7 cellular contexts compared by ENCODE assay signal in the genomic region with DNA sequence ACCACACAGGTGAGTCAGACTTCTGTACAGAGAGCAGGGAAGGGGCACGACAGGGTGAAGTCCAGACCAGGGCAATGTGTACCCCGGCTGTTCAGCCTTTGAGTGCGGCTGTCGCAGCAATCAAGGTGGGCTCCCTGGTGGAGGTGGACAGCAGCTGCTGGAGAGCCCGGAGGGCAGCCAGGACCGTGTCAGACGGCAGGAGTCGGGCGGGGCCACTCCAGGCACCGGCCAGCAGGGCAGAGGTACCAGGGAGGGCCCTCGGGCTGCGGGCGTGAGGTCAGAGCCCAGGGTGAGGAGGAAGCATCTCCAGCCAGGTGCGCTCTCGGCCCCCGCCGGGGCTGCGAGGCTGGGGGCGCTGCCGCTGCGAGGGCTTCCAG. TPM values are rescaled to one million over a fixed set of nuclear protein-coding genes. Genes with fewer than 3 reads are reported as not detected.
DNase-seq lines count a peak whose midpoint lies in the region; ATAC-seq lines count a peak whose summit lies in the region.

No MANE protein-coding gene starts in this region.

- no peaks in the 10 kb centered on the region for H3K9me3 Mint-ChIP-seq in activated T-helper 17 cell treated with anti-CD3 and anti-CD28 coated beads, Interleukin-2, amount 50 U/mL, for 72 hours

- H3K36me3 Mint-ChIP-seq in activated T-helper 17 cell treated with anti-CD3 and anti-CD28 coated beads, Interleukin-2, amount 50 U/mL, for 72 hours (ENCODE audit: low read depth) = peaks cover 36% of the 10 kb centered on the region

- peak overlapping the region; percentile 84 for H3K4me3 Mint-ChIP-seq in activated T-helper 17 cell treated with anti-CD3 and anti-CD28 coated beads, Interleukin-2, amount 50 U/mL, for 72 hours

- peak overlapping the region; percentile 73 to 99 (median 96) for H3K27ac ChIP-seq in skin epidermis

- H3K27me3 Mint-ChIP-seq in activated T-helper 17 cell treated with anti-CD3 and anti-CD28 coated beads, Interleukin-2, amount 50 U/mL, for 72 hours = no peaks in the 10 kb centered on the region

- intact Hi-C loops in left ventricle myocardium superior (cut with micrococcal nuclease) = no loop called here

- H3K4me3 ChIP-seq in skin epidermis = peak overlapping the region; percentile 52 to 97 (median 70)

- no peak for DNase-seq in left ventricle myocardium superior
- no peak for DNase-seq in NCI-H1417 (lab: John Stamatoyannopoulos, UW)
- DNase-seq in GDM1 (lab: John Stamatoyannopoulos, UW) = no peak

- ATAC-seq in GM18909 (IDR thresholded peaks at IDR 0.05; ENCODE audit: poor library complexity, unreplicated experiment) = peak; percentile 13
- ATAC-seq in HG03439 (IDR thresholded peaks at IDR 0.05; ENCODE audit: unreplicated experiment) = peak; percentile 7
- peak; percentile 32 for ATAC-seq in activated T-helper 17 cell treated with anti-CD3 and anti-CD28 coated beads, Interleukin-2, amount 50 U/mL, for 72 hours (replicated peaks)
- peak; percentile 8 for ATAC-seq in left ventricle myocardium superior

- no peaks in the 10 kb centered on the region for H3K4me1 Mint-ChIP-seq in activated T-helper 17 cell treated with anti-CD3 and anti-CD28 coated beads, Interleukin-2, amount 50 U/mL, for 72 hours

- peak overlapping the region; percentile 87 for H3K27ac Mint-ChIP-seq in activated T-helper 17 cell treated with anti-CD3 and anti-CD28 coated beads, Interleukin-2, amount 50 U/mL, for 72 hours

RNA-seq across cellular contexts. Expression of a gene that starts 0.8 kb away (rescaled TPM):
- total RNA-seq in activated T-helper 17 cell treated with anti-CD3 and anti-CD28 coated beads, Interleukin-2, amount 50 U/mL, for 72 hours = 100 to 1,000 TPM in 1 of 2 donors, 10 to 100 TPM in 1; 94.8 to 235 TPM
- total RNA-seq in left ventricle myocardium superior = 65.1 TPM

RNA-seq across cellular contexts. Expression of a gene that starts 41.3 kb away (rescaled TPM):
- 10 to 100 TPM; 22.7 to 38.6 TPM for total RNA-seq in activated T-helper 17 cell treated with anti-CD3 and anti-CD28 coated beads, Interleukin-2, amount 50 U/mL, for 72 hours
- total RNA-seq in left ventricle myocardium superior = 27.4 TPM

RNA-seq across cellular contexts. Expression of a gene that starts 41.5 kb away (rescaled TPM):
- total RNA-seq in activated T-helper 17 cell treated with anti-CD3 and anti-CD28 coated beads, Interleukin-2, amount 50 U/mL, for 72 hours = 10 to 100 TPM; 19.5 to 21.9 TPM
- 16.2 TPM for total RNA-seq in left ventricle myocardium superior

RNA-seq across cellular contexts. Expression of a gene that starts 52.8 kb away (rescaled TPM):
- under 1 TPM; 0.09 to 0.42 TPM for total RNA-seq in activated T-helper 17 cell treated with anti-CD3 and anti-CD28 coated beads, Interleukin-2, amount 50 U/mL, for 72 hours
- total RNA-seq in left ventricle myocardium superior = not detected
